ENCODE assay signal across 8 cellular contexts in the genomic region with DNA sequence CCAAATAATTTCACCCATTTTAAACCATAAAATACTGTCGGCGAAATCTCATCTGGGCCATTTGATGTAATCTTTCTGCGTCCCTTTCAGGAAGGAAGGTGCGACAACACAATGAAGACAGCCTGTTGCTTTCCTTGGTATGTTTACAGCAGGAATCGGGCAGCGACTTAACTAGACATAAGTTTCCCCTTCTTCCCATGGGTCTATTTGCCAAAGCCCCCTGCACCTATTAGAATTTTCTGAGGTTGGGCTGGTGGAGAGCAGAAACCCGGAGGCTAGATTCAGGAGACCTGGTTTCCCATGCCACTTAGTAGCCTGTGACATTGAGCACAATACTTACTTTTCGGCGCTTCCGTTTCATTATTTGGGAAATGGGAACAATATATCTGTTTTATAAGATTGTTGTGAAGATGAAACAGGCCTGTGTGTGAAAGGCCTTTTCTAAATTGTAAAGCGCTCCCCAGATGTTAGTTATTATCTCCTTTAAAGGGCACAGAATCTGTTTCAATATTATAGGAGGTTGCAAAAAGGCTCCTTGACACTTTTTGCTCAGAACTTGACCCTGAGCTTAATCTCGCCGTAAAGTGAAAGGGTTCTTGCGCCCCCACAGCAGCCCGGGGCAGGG. TPM values are rescaled to one million over a fixed set of nuclear protein-coding genes. Genes with fewer than 3 reads are reported as not detected.
DNase-seq lines count a peak whose midpoint lies in the region; ATAC-seq and FAIRE-seq lines count a peak whose summit lies in the region.

No MANE protein-coding gene starts in this region.

- peaks cover 2 to 4% of the 10 kb centered on the region in 2 donors for H3K36me3 ChIP-seq in stomach smooth muscle (ENCODE audit: control insufficient read depth in 2 of 2, insufficient read depth in 2 of 2, low read length in 2 of 2)

- H3K4me3 Mint-ChIP-seq in activated naive CD8-positive, alpha-beta T cell treated with anti-CD3 and anti-CD28 coated beads, Interleukin-2, amount 10 ng/mL, durations not matched to agents 7 days and 5 days: peak overlapping the region; percentile 84

- H3K27ac ChIP-seq in stomach smooth muscle (ENCODE audit: low read length): peak overlapping the region; percentile 92

- in situ Hi-C loops in ACHN (cut with HindIII; ENCODE audit: low pct_ligation_motif_present, low pct_unique_long_range_greater_than_20kb, low sequenced_read_pairs): no loop called here

- no peak for ATAC-seq in activated naive CD8-positive, alpha-beta T cell treated with anti-CD3 and anti-CD28 coated beads, Interleukin-2, amount 10 ng/mL, durations not matched to agents 7 days and 5 days (ENCODE audit: low read depth)
- no peak for ATAC-seq in GM18861 (IDR thresholded peaks at IDR 0.05; ENCODE audit: unreplicated experiment)

- H3K4me1 Mint-ChIP-seq in activated naive CD8-positive, alpha-beta T cell treated with anti-CD3 and anti-CD28 coated beads, Interleukin-2, amount 10 ng/mL, durations not matched to agents 7 days and 5 days: peaks cover 28% of the 10 kb centered on the region

- DNase-seq in ACHN (peak; percentile 41), HuH-7 (ENCODE audit: low spot score) (peak; percentile 18), mesenteric fat pad (ENCODE audit: low spot score) (no peak), NK-92 (lab: John Stamatoyannopoulos, UW; ENCODE audit: unreplicated experiment) (no peak)
- DNase-seq in activated naive CD8-positive, alpha-beta T cell treated with anti-CD3 and anti-CD28 coated beads, Interleukin-2, amount 10 ng/mL, durations not matched to agents 7 days and 5 days: no peak

- H3K36me3 Mint-ChIP-seq in activated naive CD8-positive, alpha-beta T cell treated with anti-CD3 and anti-CD28 coated beads, Interleukin-2, amount 10 ng/mL, durations not matched to agents 7 days and 5 days: peaks cover 6% of the 10 kb centered on the region

- no peaks in the 10 kb centered on the region for H3K27me3 ChIP-seq in stomach smooth muscle (ENCODE audit: control insufficient read depth in 1 of 2, insufficient read depth in 2 of 2, low read length in 2 of 2)

- H3K4me1 ChIP-seq in stomach smooth muscle (ENCODE audit: control insufficient read depth, insufficient read depth, low read length): peaks cover 3% of the 10 kb centered on the region

- POLR2A ChIA-PET in activated naive CD8-positive, alpha-beta T cell treated with anti-CD3 and anti-CD28 coated beads, Interleukin-2, amount 10 ng/mL, durations not matched to agents 7 days and 5 days (lab: Charles Lee): interaction anchor here (0.6 to 2.9 kb wide), 9 partner anchors 12 to 185 kb away, joined by 3 to 111 read pairs (median 4); no protein-coding TSS in a partner anchor

- FAIRE-seq in islet of Langerhans (lab: Jason Lieb, UNC): peak; percentile 61

- H3K9me3 Mint-ChIP-seq in activated naive CD8-positive, alpha-beta T cell treated with anti-CD3 and anti-CD28 coated beads, Interleukin-2, amount 10 ng/mL, durations not matched to agents 7 days and 5 days: no peaks in the 10 kb centered on the region

- H3K9me3 ChIP-seq in stomach smooth muscle (ENCODE audit: control insufficient read depth in 2 of 2, low read length in 2 of 2): no peaks in the 10 kb centered on the region

- peak overlapping the region; percentile 90 for H3K27ac Mint-ChIP-seq in activated naive CD8-positive, alpha-beta T cell treated with anti-CD3 and anti-CD28 coated beads, Interleukin-2, amount 10 ng/mL, durations not matched to agents 7 days and 5 days

- H3K9ac ChIP-seq in stomach smooth muscle (ENCODE audit: low read length in 2 of 2): peak overlapping the region; percentile 93 to 95

- H3K27me3 Mint-ChIP-seq in activated naive CD8-positive, alpha-beta T cell treated with anti-CD3 and anti-CD28 coated beads, Interleukin-2, amount 10 ng/mL, durations not matched to agents 7 days and 5 days: no peaks in the 10 kb centered on the region

- peak overlapping the region; percentile 76 to 91 for H3K4me3 ChIP-seq in stomach smooth muscle (ENCODE audit: low read length in 2 of 2)

RNA-seq across cellular contexts. Expression of gene AFF1, which starts 0.6 kb away (rescaled TPM):
- 10 to 100 TPM; 57.1 to 62.5 TPM for total RNA-seq in activated naive CD8-positive, alpha-beta T cell treated with anti-CD3 and anti-CD28 coated beads, Interleukin-2, amount 10 ng/mL, durations not matched to agents 7 days and 5 days
- 122 TPM for total RNA-seq in mesenteric fat pad

RNA-seq across cellular contexts. Expression of gene C4orf36, which starts 42.0 kb away (rescaled TPM):
- under 1 TPM in 1 of 2 experiments, not detected in 1; 0.44 TPM for total RNA-seq in activated naive CD8-positive, alpha-beta T cell treated with anti-CD3 and anti-CD28 coated beads, Interleukin-2, amount 10 ng/mL, durations not matched to agents 7 days and 5 days
- 1.2 TPM for total RNA-seq in mesenteric fat pad

Comparison
In these comparisons a context has a peak if more than half of its experiments do, and no peak if none do; other contexts are left out.
1. DNase-seq: peak in ACHN (single experiment) and HuH-7 (single experiment); none in activated naive CD8-positive, alpha-beta T cell treated with anti-CD3 and anti-CD28 coated beads, Interleukin-2, amount 10 ng/mL, durations not matched to agents 7 days and 5 days (single experiment), mesenteric fat pad (single experiment) and NK-92 (single experiment).